20 cellular contexts compared by ENCODE assay signal in the genomic region with DNA sequence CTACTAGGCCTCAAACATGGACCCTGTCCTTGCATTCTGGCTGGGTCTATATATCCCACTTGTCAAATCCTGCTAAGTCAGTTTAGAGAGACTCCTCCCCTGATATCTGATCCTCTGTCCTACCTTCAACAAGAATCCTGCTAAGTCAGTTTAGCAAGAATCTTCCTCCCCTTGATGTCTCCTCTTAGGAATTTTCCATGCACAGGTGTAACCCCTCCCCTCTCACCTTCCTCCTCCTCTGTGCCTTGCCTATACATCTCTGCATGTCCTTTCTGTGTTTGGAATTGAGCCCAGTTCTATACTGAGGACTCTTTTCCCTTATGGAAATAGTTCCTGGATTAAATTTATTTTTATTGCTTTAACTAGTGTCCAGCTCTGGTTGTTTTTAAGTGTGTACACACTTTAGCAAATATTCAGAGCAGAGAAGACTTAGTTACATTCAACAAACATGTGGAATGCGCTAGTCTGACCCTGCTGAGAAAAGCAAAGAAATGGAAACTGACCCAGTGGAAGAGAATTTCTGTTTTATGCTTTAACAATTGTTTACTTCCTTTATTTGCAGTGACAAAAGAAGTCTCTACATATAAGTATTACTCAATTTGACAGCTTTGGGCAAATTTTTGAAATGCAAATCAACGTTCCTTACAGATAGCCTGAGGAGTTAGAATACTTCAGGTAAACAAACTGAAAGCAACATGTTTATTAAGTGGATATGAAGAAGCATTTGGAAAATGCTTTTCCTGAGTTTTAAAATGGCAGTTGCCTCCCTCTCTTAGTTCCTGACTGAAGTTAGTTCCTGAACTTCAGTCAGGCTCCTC.
DNase-seq lines count a peak whose midpoint lies in the region; ATAC-seq and TF ChIP-seq lines count a peak whose summit lies in the region.
"Had no signal": no experiment of that assay in that cellular context is flagged by ENCODE, and none has a peak within 500 bp of the region (broad histone marks: within the 10 kb centered on the region; RNA-seq: fewer than 3 reads in every experiment).

No MANE protein-coding gene starts in this region.

- H3K9me3 ChIP-seq in HUES48 (ENCODE audit: control insufficient read depth, insufficient read depth, low read length) (no peaks in the 10 kb centered on the region), NT2/D1 (ENCODE audit: insufficient read depth, low read length) (no peaks in the 10 kb centered on the region), iPS DF 6.9 (ENCODE audit: control insufficient read depth, insufficient read depth, low read length) (no peaks in the 10 kb centered on the region), prostate gland (no peaks in the 10 kb centered on the region)
- H3K9me3 ChIP-seq: esophagus squamous epithelium had no signal

- no peaks in the 10 kb centered on the region for H3K27me3 ChIP-seq in HUES48 (ENCODE audit: control insufficient read depth, insufficient read depth, low read length)
- no peaks in the 10 kb centered on the region for H3K27me3 ChIP-seq in NT2/D1 (ENCODE audit: insufficient read depth, insufficient read length)
- H3K27me3 ChIP-seq in iPS DF 6.9 (ENCODE audit: control insufficient read depth, insufficient read depth, low read length), result no peaks in the 10 kb centered on the region
- no peaks in the 10 kb centered on the region for H3K27me3 ChIP-seq in prostate gland (replicated peaks; ENCODE audit: insufficient read depth)
- H3K27me3 ChIP-seq: esophagus squamous epithelium had no signal

- peak overlapping the region; percentile 78 for H3K27ac ChIP-seq in HUES48 (ENCODE audit: low read depth, low read length)
- no peak overlapping the region for H3K27ac ChIP-seq in iPS DF 6.9 (ENCODE audit: low read length)
- peak overlapping the region in 1 of 2 donors; percentile 6 for H3K27ac ChIP-seq in prostate gland
- H3K27ac ChIP-seq: esophagus squamous epithelium had no signal

- intact Hi-C loops in prostate gland (cut with DNase I), result no loop called here

- H3K4me1 ChIP-seq in HUES48 (ENCODE audit: control insufficient read depth, insufficient read depth, low read length) (peaks cover 22% of the 10 kb centered on the region), NT2/D1 (ENCODE audit: insufficient read depth, insufficient read length) (no peaks in the 10 kb centered on the region), iPS DF 6.9 (ENCODE audit: control insufficient read depth, insufficient read depth, low read length) (0 out of 2 replicates have a peak, but pooled peaks cover 1% of the 10 kb centered on the region), prostate gland (replicated peaks) (no peaks in the 10 kb centered on the region)
- H3K4me1 ChIP-seq: esophagus squamous epithelium had no signal

- 0 out of 2 replicates have a peak overlapping the region, but pooled peaks have one; percentile 15 for H3K4me3 ChIP-seq in HUES48 (ENCODE audit: low read depth, low read length)
- H3K4me3 ChIP-seq in NT2/D1 (ENCODE audit: insufficient read length, low read depth), result no peak overlapping the region
- H3K4me3 ChIP-seq in iPS DF 6.9 (ENCODE audit: low read length), result no peak overlapping the region
- no peak overlapping the region for H3K4me3 ChIP-seq in prostate gland
- no peak overlapping the region for H3K4me3 ChIP-seq in foreskin fibroblast (ENCODE audit: low read depth in 1 of 2, low read length in 2 of 2)
- H3K4me3 ChIP-seq: esophagus squamous epithelium, K562 had no signal

- no CpG with 5 or more reads among the region's 2 CpGs for WGBS in iPS DF 6.9 (ENCODE audit: insufficient coverage, insufficient read length)
- WGBS in prostate gland, result 32% methylated on average over 2 of the region's 2 CpGs

- TF ChIP-seq CTCF in prostate gland (IDR thresholded peaks at IDR 0.05) (no peak), foreskin fibroblast (IDR thresholded peaks at IDR 0.05; ENCODE audit: low read depth, low read length) (no peak)

- no peaks in the 10 kb centered on the region for H3K36me3 ChIP-seq in HUES48 (ENCODE audit: control insufficient read depth, insufficient read depth, low read length)
- H3K36me3 ChIP-seq in NT2/D1 (ENCODE audit: insufficient read depth, insufficient read length, low read length), result no peaks in the 10 kb centered on the region
- H3K36me3 ChIP-seq in iPS DF 6.9 (ENCODE audit: control insufficient read depth, insufficient read depth, low read length), result no peaks in the 10 kb centered on the region
- no peaks in the 10 kb centered on the region for H3K36me3 ChIP-seq in prostate gland
- H3K36me3 ChIP-seq: esophagus squamous epithelium had no signal

- ATAC-seq in GM21786 (IDR thresholded peaks at IDR 0.05; ENCODE audit: unreplicated experiment), result no peak
- ATAC-seq: K562; stimulated activated effector memory CD8-positive, alpha-beta T cell treated with anti-CD3 and anti-CD28 coated beads, Interleukin-12 subunit alpha, Interleukin-12 subunit beta, amount 100 ng/mL, for 72 hours had no signal

- H3K9ac ChIP-seq in HUES48 (ENCODE audit: low read depth, low read length) (no peak overlapping the region; the same call in 1 of the 2 replicates), NT2/D1 (ENCODE audit: insufficient read length, low read depth) (no peak overlapping the region)

- no peak for TF ChIP-seq POLR2A in prostate gland (IDR thresholded peaks at IDR 0.05)

- DNase-seq in NT2/D1 (ENCODE audit: low read depth, low spot score) (peak; percentile 6), iPS DF 6.9 (ENCODE audit: low read depth, low spot score) (peak; percentile 82), prostate gland (ENCODE audit: low spot score) (peak; percentile 10), GF-D8 (lab: John Stamatoyannopoulos, UW) (no peak), nucleus accumbens (lab: John Stamatoyannopoulos, UW) (no peak), foreskin fibroblast (no peak)
- DNase-seq: activated CD4-positive, alpha-beta T cell treated with anti-CD3 and anti-CD28 coated beads, Interleukin-2, amount 10 ng/mL, durations not matched to agents 24 days and 14 days; amniotic stem cell; C1 segment of cervical spinal cord; central memory CD4-positive, alpha-beta T cell; DMS79; esophagus squamous epithelium; kidney glomerular epithelial cell; NCI-H187 treated with DMSO at 0.1 percent for 48 hours; NCI-H526; retina had no signal

Comparison
In these comparisons a context has a peak if more than half of its experiments do, and no peak if none do; other contexts are left out.
1. DNase-seq: peak in NT2/D1 (single experiment), iPS DF 6.9 (single experiment) and prostate gland (single experiment); none in GF-D8 (single experiment), nucleus accumbens (0 of 56) and foreskin fibroblast (0 of 2).